ENCODE assay signal across 15 cellular contexts in the genomic region with DNA sequence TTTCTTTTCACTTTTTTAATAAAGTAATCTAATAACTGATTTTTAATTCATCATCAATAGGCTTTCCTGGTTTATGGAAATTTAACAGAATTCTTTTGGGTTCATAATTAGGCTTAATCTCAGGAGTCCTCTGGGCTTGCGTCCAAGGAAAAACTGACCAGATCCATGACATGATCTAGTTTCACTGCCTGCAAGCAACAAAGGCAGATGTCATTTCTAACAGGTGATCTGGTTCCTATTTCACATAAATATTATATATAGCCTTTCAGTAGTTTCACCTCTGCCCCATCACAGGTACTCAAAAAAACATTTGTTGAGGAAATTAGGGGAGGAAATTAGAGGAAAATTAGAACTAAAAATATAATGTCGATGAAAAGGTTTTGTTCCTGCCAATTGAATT.
"Had no signal": no experiment of that assay in that cellular context is flagged by ENCODE, and none has a peak within 500 bp of the region (broad histone marks: within the 10 kb centered on the region; RNA-seq: fewer than 3 reads in every experiment).

No MANE protein-coding gene starts in this region.

- ATAC-seq: activated CD8-positive, alpha-beta T cell treated with anti-CD3 and anti-CD28 coated beads for 36 hours; activated T-cell treated with anti-CD3 and anti-CD28 coated beads, Interleukin-2, amount 50 U/mL, for 4 hours; left lung; pancreas; stimulated activated effector memory CD8-positive, alpha-beta T cell treated with anti-CD3 and anti-CD28 coated beads, Interleukin-12 subunit alpha, Interleukin-12 subunit beta, amount 100 ng/mL, for 72 hours had no signal

- DNase-seq: activated CD4-positive, alpha-beta T cell treated with anti-CD3 and anti-CD28 coated beads for 4 hours; activated CD8-positive, alpha-beta T cell treated with anti-CD3 and anti-CD28 coated beads for 36 hours; activated effector memory CD4-positive, alpha-beta T cell treated with anti-CD3 and anti-CD28 coated beads, Interleukin-2, amount 50 U/mL, for 16 hours; activated T-cell treated with anti-CD3 and anti-CD28 coated beads, Interleukin-2, amount 50 U/mL, for 4 hours; amniotic stem cell; central memory CD4-positive, alpha-beta T cell; esophagus squamous epithelium; hippocampal formation; left lung; mammary epithelial cell; naive B cell; pancreas; sigmoid colon; stimulated activated CD4-positive, alpha-beta T cell treated with anti-CD3 and anti-CD28 coated beads, Interleukin-1b, Interleukin-23, amount 100 ng/mL, for 48 hours had no signal
